Comparison of ENCODE assay signal across 8 cellular contexts in genomic region chr5:116084891-116085715, GRCh38. TPM values are rescaled to one million over a fixed set of nuclear protein-coding genes. Genes with fewer than 3 reads are reported as not detected.
A peak's percentile ranks its signal among the peaks of the same experiment; 100 is the strongest.
DNase-seq lines count a peak whose midpoint lies in the region; ATAC-seq and TF ChIP-seq lines count a peak whose summit lies in the region.

Gene COMMD10, plus strand, starts transcription at chr5:116085025.

- DNase-seq in DND-41: peak; percentile 86
- DNase-seq in KG1 (lab: John Stamatoyannopoulos, UW): peak; percentile 17
- DNase-seq in RWPE1 (ENCODE audit: low spot score): peak; percentile 77
- peak; percentile 89 for DNase-seq in fibroblast of peridontal ligament (ENCODE audit: extremely low read depth)
- peak; percentile 76 for DNase-seq in natural killer cell
- peak; percentile 73 to 90 (median 79) for DNase-seq in stimulated activated naive CD4-positive, alpha-beta T cell (lab: John Stamatoyannopoulos, UW)

- H4K20me1 ChIP-seq in DND-41 (ENCODE audit: insufficient read depth, low read length): no peaks in the 10 kb centered on the region

- peak within 1 kb of the TSS; percentile 54 to 61; a peak in 3 of 4 replicates for H3K4me3 ChIP-seq in DND-41 (ENCODE audit: low read depth in 1 of 2, low read length in 2 of 2)

- POLR2A ChIA-PET in RWPE1 (lab: Yijun Ruan, JAX; ENCODE audit: low non-redundant PET): interaction anchor here (0.5 kb wide), 1 partner anchor 538 kb away, joined by 4 read pairs; no protein-coding TSS in a partner anchor

- H3K4me3 Mint-ChIP-seq in activated T-helper 17 cell treated with anti-CD3 and anti-CD28 coated beads, Interleukin-2, amount 50 U/mL, for 72 hours: peak within 1 kb of the TSS; percentile 90
- H3K4me3 Mint-ChIP-seq in natural killer cell: peak within 1 kb of the TSS; percentile 93

- ATAC-seq in DND-41 (ENCODE audit: insufficient read depth, low read depth) (peak; percentile 90), GM21737 (IDR thresholded peaks at IDR 0.05; ENCODE audit: unreplicated experiment) (peak; percentile 81), natural killer cell (peak; percentile 92 to 95 (median 94))
- peak; percentile 87 for ATAC-seq in activated T-helper 17 cell treated with anti-CD3 and anti-CD28 coated beads, Interleukin-2, amount 50 U/mL, for 72 hours (replicated peaks)

- H3K27me3 ChIP-seq in DND-41 (ENCODE audit: insufficient read depth, low read length, poor library complexity): no peaks in the 10 kb centered on the region

- intact Hi-C loops in natural killer cell (cut with micrococcal nuclease): loop anchor here (1.0 kb wide), 2 partner anchors 243 to 541 kb away; partner anchors contain the start of gene FEM1C

- peaks cover 28% of the 10 kb centered on the region for H3K4me1 ChIP-seq in DND-41 (ENCODE audit: insufficient read depth, low read length)

- no peaks in the 10 kb centered on the region for H3K9me3 ChIP-seq in DND-41 (ENCODE audit: insufficient read depth, low read length, severe bottlenecking)

- peak within 1 kb of the TSS; percentile 66 for H2AFZ ChIP-seq in DND-41 (ENCODE audit: low read depth, low read length)

- peaks cover 16% of the 10 kb centered on the region for H3K4me1 Mint-ChIP-seq in activated T-helper 17 cell treated with anti-CD3 and anti-CD28 coated beads, Interleukin-2, amount 50 U/mL, for 72 hours
- peaks cover 29 to 36% of the 10 kb centered on the region in 2 donors for H3K4me1 Mint-ChIP-seq in natural killer cell

- peak within 1 kb of the TSS; percentile 86 for H3K4me2 ChIP-seq in DND-41 (ENCODE audit: insufficient read depth, low read length)

- H3K36me3 ChIP-seq in DND-41 (ENCODE audit: insufficient read depth, low read length): peaks cover 16% of the 10 kb centered on the region

- H3K27ac Mint-ChIP-seq in activated T-helper 17 cell treated with anti-CD3 and anti-CD28 coated beads, Interleukin-2, amount 50 U/mL, for 72 hours: peak within 1 kb of the TSS; percentile 93
- peak within 1 kb of the TSS; percentile 90 to 95 for H3K27ac Mint-ChIP-seq in natural killer cell

- H3K27ac ChIP-seq in DND-41 (ENCODE audit: low read length) (peak within 1 kb of the TSS; percentile 91), RWPE1 (peak within 1 kb of the TSS; percentile 88)

- no peaks in the 10 kb centered on the region for H3K27me3 Mint-ChIP-seq in activated T-helper 17 cell treated with anti-CD3 and anti-CD28 coated beads, Interleukin-2, amount 50 U/mL, for 72 hours
- no peaks in the 10 kb centered on the region for H3K27me3 Mint-ChIP-seq in natural killer cell (ENCODE audit: low read depth in 2 of 2)

- H3K9me3 Mint-ChIP-seq in activated T-helper 17 cell treated with anti-CD3 and anti-CD28 coated beads, Interleukin-2, amount 50 U/mL, for 72 hours: no peaks in the 10 kb centered on the region
- H3K9me3 Mint-ChIP-seq in natural killer cell: no peaks in the 10 kb centered on the region

- CTCF ChIA-PET in RWPE1 (lab: Yijun Ruan, JAX): interaction anchor here (0.6 kb wide), 1 partner anchor 17 kb away, joined by 4 read pairs; no protein-coding TSS in a partner anchor

- H3K36me3 Mint-ChIP-seq in activated T-helper 17 cell treated with anti-CD3 and anti-CD28 coated beads, Interleukin-2, amount 50 U/mL, for 72 hours (ENCODE audit: low read depth): peaks cover 24% of the 10 kb centered on the region
- H3K36me3 Mint-ChIP-seq in natural killer cell: no peaks in the 10 kb centered on the region

- peaks cover 37% of the 10 kb centered on the region for H3K79me2 ChIP-seq in DND-41 (ENCODE audit: insufficient read depth, low read length)

- TF ChIP-seq CTCF in DND-41 (IDR thresholded peaks at IDR 0.05; ENCODE audit: borderline replicate concordance, extremely low read depth, low read length, poor library complexity, severe bottlenecking) (peak; percentile 20), RWPE1 (conservative IDR thresholded peaks at IDR 0.05; ENCODE audit: low read depth) (no peak), natural killer cell (IDR thresholded peaks at IDR 0.05) (no peak)

- H3K9ac ChIP-seq in DND-41 (ENCODE audit: low read depth, low read length): peak within 1 kb of the TSS; percentile 79

RNA-seq across cellular contexts. Expression of gene COMMD10, which starts in this region (rescaled TPM):
- total RNA-seq in activated T-helper 17 cell treated with anti-CD3 and anti-CD28 coated beads, Interleukin-2, amount 50 U/mL, for 72 hours: 10 to 100 TPM; 17.7 to 19.1 TPM
- total RNA-seq in natural killer cell: 10 to 100 TPM; 28.7 to 41.1 (median 35.1) TPM

Comparison
In these comparisons a context has a peak if more than half of its experiments do, and no peak if none do; other contexts are left out.
1. Peak in every context shown above with its lines: DNase-seq, ATAC-seq, H3K4me3 ChIP-seq and H3K27ac ChIP-seq.
2. DNase-seq: peak in every context shown above with its lines; median percentile 89 in fibroblast of peridontal ligament; 86 in DND-41; 79 in stimulated activated naive CD4-positive, alpha-beta T cell; 77 in RWPE1; 76 in natural killer cell; 17 in KG1.